Comparison of ENCODE assay signal across 35 cellular contexts in genomic region chrX:2955838-2956237, GRCh38. TPM values are rescaled to one million over a fixed set of nuclear protein-coding genes. Genes with fewer than 3 reads are reported as not detected.
"Had no signal": no experiment of that assay in that cellular context is flagged by ENCODE, and none has a peak within 500 bp of the region (broad histone marks: within the 10 kb centered on the region; RNA-seq: fewer than 3 reads in every experiment).

No MANE protein-coding gene starts in this region.

- H3K36me3 Mint-ChIP-seq: activated naive CD4-positive, alpha-beta T cell treated with anti-CD3 and anti-CD28 coated beads, Interleukin-2, amount 50 U/mL, for 24 hours; activated naive CD8-positive, alpha-beta T cell treated with anti-CD3 and anti-CD28 coated beads, Interleukin-2, amount 10 ng/mL, durations not matched to agents 7 days and 5 days had no signal

- H3K27ac Mint-ChIP-seq: activated B cell treated with CpG ODN at 0.5 μM for 24 hours; activated CD4-positive, alpha-beta memory T cell treated with anti-CD3 and anti-CD28 coated beads, Interleukin-2, amount 10 ng/mL, durations not matched to agents 7 days and 5 days; activated naive CD4-positive, alpha-beta T cell treated with anti-CD3 and anti-CD28 coated beads, Interleukin-2, amount 50 U/mL, for 24 hours; activated naive CD8-positive, alpha-beta T cell treated with anti-CD3 and anti-CD28 coated beads, Interleukin-2, amount 10 ng/mL, durations not matched to agents 7 days and 5 days; activated T-cell treated with anti-CD3 and anti-CD28 coated beads, Interleukin-2, amount 50 U/mL, for 72 hours; activated T-helper 17 cell treated with anti-CD3 and anti-CD28 coated beads, Interleukin-2, amount 50 U/mL, for 72 hours had no signal

- DNase-seq: activated B cell treated with CpG ODN at 0.5 μM for 24 hours; activated CD4-positive, alpha-beta memory T cell treated with anti-CD3 and anti-CD28 coated beads, Interleukin-2, amount 10 ng/mL, durations not matched to agents 7 days and 5 days; activated CD4-positive, alpha-beta T cell treated with anti-CD3 and anti-CD28 coated beads for 48 hours; activated CD4-positive, CD25-positive, alpha-beta regulatory T cell treated with anti-CD3 and anti-CD28 coated beads, Interleukin-2, amount 50 U/mL, for 72 hours; activated effector memory CD4-positive, alpha-beta T cell treated with anti-CD3 and anti-CD28 coated beads, Interleukin-2, amount 50 U/mL, for 16 hours; activated naive CD4-positive, alpha-beta T cell; activated naive CD8-positive, alpha-beta T cell treated with anti-CD3 and anti-CD28 coated beads, Interleukin-2, amount 10 ng/mL, durations not matched to agents 7 days and 5 days; activated T-cell treated with anti-CD3 and anti-CD28 coated beads, Interleukin-2, amount 50 U/mL, for 1 hour; activated T-cell treated with anti-CD3 and anti-CD28 coated beads, Interleukin-2, amount 50 U/mL, for 72 hours; amygdala; Kasumi-1; KG1; MM.1S; MV-4-11; NCI-H1092; NCI-H1436 treated with DMSO at 0.1 percent for 48 hours; NCI-H1694 treated with DMSO at 0.1 percent for 48 hours; NCI-H2029; NCI-H345; NCI-H524 treated with DMSO at 0.1 percent for 48 hours; NCI-H748 treated with DMSO at 0.1 percent for 48 hours; NK-92 treated with Interleukin-12 subunit alpha and Interleukin-12 subunit beta, amount 100 ng/mL, for 24 hours; Right ventricle myocardium superior; SW 1271; T-helper 1 cell; T-helper 2 cell; T-helper 9 cell had no signal

- H3K27ac ChIP-seq: ascending aorta, cardiac muscle cell, VCaP had no signal

- H3K9me3 Mint-ChIP-seq: activated B cell treated with CpG ODN at 0.5 μM for 24 hours; activated CD4-positive, alpha-beta memory T cell treated with anti-CD3 and anti-CD28 coated beads, Interleukin-2, amount 10 ng/mL, durations not matched to agents 7 days and 5 days; activated naive CD4-positive, alpha-beta T cell treated with anti-CD3 and anti-CD28 coated beads, Interleukin-2, amount 50 U/mL, for 24 hours; activated naive CD8-positive, alpha-beta T cell treated with anti-CD3 and anti-CD28 coated beads, Interleukin-2, amount 10 ng/mL, durations not matched to agents 7 days and 5 days; activated T-helper 17 cell treated with anti-CD3 and anti-CD28 coated beads, Interleukin-2, amount 50 U/mL, for 72 hours had no signal

- H3K36me3 ChIP-seq: ascending aorta, cardiac muscle cell had no signal

- H3K27me3 Mint-ChIP-seq: activated B cell treated with CpG ODN at 0.5 μM for 24 hours; activated CD4-positive, alpha-beta memory T cell treated with anti-CD3 and anti-CD28 coated beads, Interleukin-2, amount 10 ng/mL, durations not matched to agents 7 days and 5 days; activated naive CD8-positive, alpha-beta T cell treated with anti-CD3 and anti-CD28 coated beads, Interleukin-2, amount 10 ng/mL, durations not matched to agents 7 days and 5 days; activated T-helper 17 cell treated with anti-CD3 and anti-CD28 coated beads, Interleukin-2, amount 50 U/mL, for 72 hours had no signal

- ATAC-seq: activated T-cell treated with anti-CD3 and anti-CD28 coated beads, Interleukin-2, amount 50 U/mL, for 72 hours; activated T-helper 17 cell treated with anti-CD3 and anti-CD28 coated beads, Interleukin-2, amount 50 U/mL, for 72 hours had no signal

- H3K4me3 ChIP-seq: ascending aorta, cardiac muscle cell had no signal

- H3K4me1 ChIP-seq: ascending aorta had no signal

- H3K4me1 Mint-ChIP-seq: activated B cell treated with CpG ODN at 0.5 μM for 24 hours; activated CD4-positive, alpha-beta memory T cell treated with anti-CD3 and anti-CD28 coated beads, Interleukin-2, amount 10 ng/mL, durations not matched to agents 7 days and 5 days; activated naive CD4-positive, alpha-beta T cell treated with anti-CD3 and anti-CD28 coated beads, Interleukin-2, amount 50 U/mL, for 24 hours; activated naive CD8-positive, alpha-beta T cell treated with anti-CD3 and anti-CD28 coated beads, Interleukin-2, amount 10 ng/mL, durations not matched to agents 7 days and 5 days; activated T-helper 17 cell treated with anti-CD3 and anti-CD28 coated beads, Interleukin-2, amount 50 U/mL, for 72 hours had no signal

- H3K9me3 ChIP-seq: ascending aorta had no signal

- H3K4me3 Mint-ChIP-seq: activated B cell treated with CpG ODN at 0.5 μM for 24 hours; activated CD4-positive, alpha-beta memory T cell treated with anti-CD3 and anti-CD28 coated beads, Interleukin-2, amount 10 ng/mL, durations not matched to agents 7 days and 5 days; activated naive CD4-positive, alpha-beta T cell treated with anti-CD3 and anti-CD28 coated beads, Interleukin-2, amount 50 U/mL, for 24 hours; activated naive CD8-positive, alpha-beta T cell treated with anti-CD3 and anti-CD28 coated beads, Interleukin-2, amount 10 ng/mL, durations not matched to agents 7 days and 5 days; activated T-cell treated with anti-CD3 and anti-CD28 coated beads, Interleukin-2, amount 50 U/mL, for 72 hours; activated T-helper 17 cell treated with anti-CD3 and anti-CD28 coated beads, Interleukin-2, amount 50 U/mL, for 72 hours had no signal

- H3K27me3 ChIP-seq: ascending aorta, cardiac muscle cell had no signal

RNA-seq across cellular contexts. Expression of gene ARSD, which starts 26.7 kb away (rescaled TPM):
- total RNA-seq: OCI-LY7 had no signal

RNA-seq across cellular contexts. Expression of gene ARSH, which starts 50.5 kb away (rescaled TPM):
- total RNA-seq: activated B cell treated with CpG ODN at 0.5 μM for 24 hours; activated CD4-positive, alpha-beta memory T cell treated with anti-CD3 and anti-CD28 coated beads, Interleukin-2, amount 10 ng/mL, durations not matched to agents 7 days and 5 days; activated CD8-positive, alpha-beta memory T cell treated with anti-CD3 and anti-CD28 coated beads for 36 hours; activated naive CD8-positive, alpha-beta T cell treated with anti-CD3 and anti-CD28 coated beads, Interleukin-2, amount 10 ng/mL, durations not matched to agents 7 days and 5 days; activated T-cell treated with anti-CD3 and anti-CD28 coated beads, Interleukin-2, amount 50 U/mL, for 72 hours; ascending aorta; cardiac muscle cell; NCI-H460; OCI-LY7; Right ventricle myocardium superior had no signal
